11 cellular contexts compared by ENCODE assay signal in genomic region chr9:100084145-100084478, GRCh38. TPM values are rescaled to one million over a fixed set of nuclear protein-coding genes. Genes with fewer than 3 reads are reported as not detected.
DNase-seq lines count a peak whose midpoint lies in the region; ATAC-seq, FAIRE-seq and TF ChIP-seq lines count a peak whose summit lies in the region.
"Had no signal": no experiment of that assay in that cellular context is flagged by ENCODE, and none has a peak within 500 bp of the region (broad histone marks: within the 10 kb centered on the region; RNA-seq: fewer than 3 reads in every experiment).

No MANE protein-coding gene starts in this region.

- BruUV-seq in HepG2 (replicated peaks; lab: Mats Ljungman, UMichigan): no TSS peak

- no peaks in the 10 kb centered on the region; the same call in 1 of the 2 replicates for H3K4me1 ChIP-seq in HepG2 (ENCODE audit: insufficient read depth, low read length)

- H3K4me2 ChIP-seq in HepG2 (ENCODE audit: low read depth, low read length): no peak overlapping the region

- no peaks in the 10 kb centered on the region for H3K9me3 ChIP-seq in T-helper 17 cell (ENCODE audit: control insufficient read depth, low read length, poor library complexity, severe bottlenecking)
- no peaks in the 10 kb centered on the region for H3K9me3 ChIP-seq in HepG2 (ENCODE audit: low read length)

- no peaks in the 10 kb centered on the region for H3K27me3 Mint-ChIP-seq in T-helper 17 cell

- CTCF ChIA-PET in HepG2 (lab: Yijun Ruan, JAX; ENCODE audit: low intra/inter-chr PET ratio, low total read pairs): no interaction called here

- TF ChIP-seq CTCF in GM06990 (IDR thresholded peaks at IDR 0.05; ENCODE audit: insufficient read depth, low read length, poor library complexity, severe bottlenecking) (no peak), GM10266 (IDR thresholded peaks at IDR 0.05; ENCODE audit: control insufficient read depth, insufficient read depth, low read depth, missing control alignments) (no peak), HepG2 (CRISPR knock-in tag; IDR thresholded peaks at IDR 0.05) (no peak)

- no peak for FAIRE-seq in HepG2 (lab: Jason Lieb, UNC)

- peak overlapping the region; percentile 80 for H3K27ac Mint-ChIP-seq in T-helper 17 cell

- H3K4me1 Mint-ChIP-seq in T-helper 17 cell: peaks cover 53% of the 10 kb centered on the region

- peaks cover 80% of the 10 kb centered on the region for H3K79me2 ChIP-seq in HepG2 (ENCODE audit: insufficient read depth, low read length)

- POLR2A ChIA-PET in HepG2 (lab: Yijun Ruan, JAX): no interaction called here

- TF ChIP-seq RAD21 in HepG2 (CRISPR knock-in tag; IDR thresholded peaks at IDR 0.05): no peak

- no peak for TF ChIP-seq EP300 in HepG2 (IDR thresholded peaks at IDR 0.05; ENCODE audit: low read depth in 2 of 2, low read length in 2 of 2)
- no peak for TF ChIP-seq EP300 in HepG2 (CRISPR knock-in tag; IDR thresholded peaks at IDR 0.05; ENCODE audit: borderline replicate concordance)

- TF ChIP-seq POLR2A in HepG2 (IDR thresholded peaks at IDR 0.05; ENCODE audit: insufficient read depth in 1 of 2, low read depth in 2 of 2, low read length in 2 of 2): no peak

- WGBS in HepG2 (ENCODE audit: low lambda C conversion rate): 95% methylated on average over 1 of the region's 1 CpG

- H4K20me1 ChIP-seq in HepG2 (ENCODE audit: insufficient read depth, low read length): peaks cover 3% of the 10 kb centered on the region; the same call in 1 of the 2 replicates

- no peaks in the 10 kb centered on the region for H3K27me3 ChIP-seq in GM06990 (replicated peaks; ENCODE audit: control insufficient read depth, insufficient read depth, low read length)
- no peaks in the 10 kb centered on the region for H3K27me3 ChIP-seq in HepG2 (ENCODE audit: control insufficient read depth in 1 of 2, insufficient read depth in 2 of 2, low read length in 2 of 2)

- intact Hi-C loops in HepG2 (cut with micrococcal nuclease; ENCODE audit: unreplicated experiment): no loop called here

- in situ Hi-C loops in HepG2 (cut with HindIII; ENCODE audit: extremely low pct_ligation_motif_present, low pct_unique_long_range_greater_than_20kb): no loop called here

- no peak overlapping the region for H2AFZ ChIP-seq in HepG2 (ENCODE audit: low read length)

- peak overlapping the region; percentile 62 for H3K4me3 ChIP-seq in GM06990 (replicated peaks; ENCODE audit: low read depth, low read length)
- no peak overlapping the region for H3K4me3 ChIP-seq in HepG2 (replicated peaks in 1 of 3; ENCODE audit: insufficient read depth in 1 of 3, low read depth in 2 of 3, low read length in 3 of 3)

- peaks cover 2% of the 10 kb centered on the region for H3K36me3 Mint-ChIP-seq in T-helper 17 cell (ENCODE audit: low read depth)

- no peak overlapping the region for H3K9ac ChIP-seq in HepG2 (ENCODE audit: insufficient read depth, low read depth, low read length)

- no peak overlapping the region for H3K27ac ChIP-seq in HepG2 (ENCODE audit: extremely low read length, insufficient read depth, low read length)

- H3K36me3 ChIP-seq in GM06990 (ENCODE audit: control insufficient read depth, insufficient read depth, low read length) (no peaks in the 10 kb centered on the region; the same call in 1 of the 2 replicates), HepG2 (replicated peaks in 1 of 2; ENCODE audit: control insufficient read depth in 1 of 2, insufficient read depth in 2 of 2, low read length in 2 of 2) (no peaks in the 10 kb centered on the region)

- DNase-seq in GM06990 (ENCODE audit: extremely low read depth, insufficient read length): peak; percentile 60
- no peak for DNase-seq in T-helper 17 cell
- no peak for DNase-seq in pons (ENCODE audit: low spot score)
- no peak for DNase-seq in hypothalamus (lab: John Stamatoyannopoulos, UW)
- no peak for DNase-seq in GM10266 (ENCODE audit: extremely low spot score)
- no peak for DNase-seq in HepG2 (ENCODE audit: low spot score)
- DNase-seq: activated CD8-positive, alpha-beta memory T cell treated with anti-CD3 and anti-CD28 coated beads, Interleukin-2, amount 50 U/mL, for 48 hours; islet precursor cell had no signal

- ATAC-seq in GM19438 (IDR thresholded peaks at IDR 0.05; ENCODE audit: low read depth, unreplicated experiment) (peak; percentile 53), HG03039 (IDR thresholded peaks at IDR 0.05; ENCODE audit: unreplicated experiment) (peak; percentile 40), T-helper 17 cell (peak; percentile 33), HepG2 (no peak)
- ATAC-seq: Panc1 had no signal

- no peak overlapping the region for H3K4me3 Mint-ChIP-seq in T-helper 17 cell

TF ChIP-seq in HepG2, 621 proteins besides CTCF, POLR2A, EP300 and RAD21 (continues in another document):
- TF ChIP-seq ZNF143 (CRISPR knock-in tag; IDR thresholded peaks at IDR 0.05) (no peak), ZSCAN30 (CRISPR knock-in tag; IDR thresholded peaks at IDR 0.05) (no peak), KAT2B (IDR thresholded peaks at IDR 0.05; ENCODE audit: borderline replicate concordance, low read depth, low read length) (no peak), FOSL2 (CRISPR knock-in tag; IDR thresholded peaks at IDR 0.05) (no peak), NFE2L2 (IDR thresholded peaks at IDR 0.05; ENCODE audit: low read length) (no peak), ZNF776 (CRISPR knock-in tag; IDR thresholded peaks at IDR 0.05) (no peak), MLLT10 (CRISPR knock-in tag; IDR thresholded peaks at IDR 0.05) (no peak), ATF7-NPFF (CRISPR knock-in tag; IDR thresholded peaks at IDR 0.05; ENCODE audit: low read depth) (no peak), ZNF841 (CRISPR knock-in tag; IDR thresholded peaks at IDR 0.05; ENCODE audit: borderline replicate concordance) (no peak)
- TF ChIP-seq, protein P1, sequence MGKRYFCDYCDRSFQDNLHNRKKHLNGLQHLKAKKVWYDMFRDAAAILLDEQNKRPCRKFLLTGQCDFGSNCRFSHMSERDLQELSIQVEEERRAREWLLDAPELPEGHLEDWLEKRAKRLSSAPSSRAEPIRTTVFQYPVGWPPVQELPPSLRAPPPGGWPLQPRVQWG (CRISPR knock-in tag; IDR thresholded peaks at IDR 0.05; ENCODE audit: borderline replicate concordance, low read depth): no peak
- TF ChIP-seq, protein P2, sequence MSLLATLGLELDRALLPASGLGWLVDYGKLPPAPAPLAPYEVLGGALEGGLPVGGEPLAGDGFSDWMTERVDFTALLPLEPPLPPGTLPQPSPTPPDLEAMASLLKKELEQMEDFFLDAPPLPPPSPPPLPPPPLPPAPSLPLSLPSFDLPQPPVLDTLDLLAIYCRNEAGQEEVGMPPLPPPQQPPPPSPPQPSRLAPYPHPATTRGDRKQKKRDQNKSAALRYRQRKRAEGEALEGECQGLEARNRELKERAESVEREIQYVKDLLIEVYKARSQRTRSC (CRISPR knock-in tag; IDR thresholded peaks at IDR 0.05; ENCODE audit: low read depth): no peak

RNA-seq across cellular contexts. Expression of gene ERP44, which starts 14.7 kb away (rescaled TPM):
- 10 to 100 TPM; 11.6 to 12.4 TPM for total RNA-seq in T-helper 17 cell
- 7.4 and 13.8 TPM in 2 replicates for total RNA-seq in HepG2 (2016; rRNA removed; fragmentation: Illumina TruSeq; extraction: Trizol)
- 2.5 and 2.8 TPM in 2 replicates for total RNA-seq in HepG2 (2016; cell fraction: cytosol; rRNA removed; fragmentation: Illumina TruSeq; extraction: Trizol; ENCODE audit: low read depth)
- 6.9 and 14.1 TPM in 2 replicates for total RNA-seq in HepG2 (2016; cell fraction: insoluble cytoplasmic fraction; rRNA removed; fragmentation: Illumina TruSeq; extraction: Trizol)
- 3.3 and 4.0 TPM in 2 replicates for total RNA-seq in HepG2 (2016; cell fraction: membrane; rRNA removed; fragmentation: Illumina TruSeq; extraction: Trizol)
- 19.6 and 20.9 TPM in 2 replicates for total RNA-seq in HepG2 (2016; cell fraction: nucleus; rRNA removed; fragmentation: Illumina TruSeq; extraction: Trizol)
- 8.7 and 8.9 TPM in 2 replicates for polyA plus RNA-seq in HepG2 (2011; rRNA removed)
- 4.0 and 6.6 TPM in 2 replicates for polyA plus RNA-seq in HepG2 (2011; cell fraction: cytosol; rRNA removed)
- polyA plus RNA-seq in HepG2 (2011; cell fraction: nucleus; rRNA removed): 4.1 and 4.8 TPM in 2 replicates
- polyA plus RNA-seq in HepG2 (2012): 16.8 and 17.1 TPM in 2 replicates
- polyA plus RNA-seq in HepG2 (2016; cell fraction: cytosol; fragmentation: Illumina TruSeq; extraction: Trizol; ENCODE audit: low read depth): 3.8 TPM in 2 replicates
- polyA plus RNA-seq in HepG2 (2016; cell fraction: insoluble cytoplasmic fraction; fragmentation: Illumina TruSeq; extraction: Trizol; ENCODE audit: low read depth): 11.5 and 11.8 TPM in 2 replicates
- polyA plus RNA-seq in HepG2 (2016; cell fraction: membrane; fragmentation: Illumina TruSeq; extraction: Trizol; ENCODE audit: low read depth): 4.2 and 4.3 TPM in 2 replicates
- 30.3 and 33.8 TPM in 2 replicates for polyA plus RNA-seq in HepG2 (2016; cell fraction: nucleus; fragmentation: Illumina TruSeq; extraction: Trizol; ENCODE audit: insufficient read depth, low read depth)
- 2.5 and 5.5 TPM in 2 replicates for polyA minus RNA-seq in HepG2 (2011; rRNA and poly(A)+ RNA removed; ENCODE audit: low replicate concordance)
- 5.5 and 6.6 TPM in 2 replicates for polyA minus RNA-seq in HepG2 (2011; cell fraction: cytosol; rRNA and poly(A)+ RNA removed)
- polyA minus RNA-seq in HepG2 (2011; cell fraction: nucleus; rRNA and poly(A)+ RNA removed): 17.9 and 18.2 TPM in 2 replicates

RNA-seq across cellular contexts. Expression of gene INVS, which starts 14.9 kb away (rescaled TPM):
- 10 to 100 TPM; 14.6 to 16.2 TPM for total RNA-seq in T-helper 17 cell
- total RNA-seq in HepG2 (2016; rRNA removed; fragmentation: Illumina TruSeq; extraction: Trizol): 16.3 and 17.1 TPM in 2 replicates
- total RNA-seq in HepG2 (2016; cell fraction: cytosol; rRNA removed; fragmentation: Illumina TruSeq; extraction: Trizol; ENCODE audit: low read depth): 8.0 and 8.3 TPM in 2 replicates
- 15.9 and 16.0 TPM in 2 replicates for total RNA-seq in HepG2 (2016; cell fraction: insoluble cytoplasmic fraction; rRNA removed; fragmentation: Illumina TruSeq; extraction: Trizol)
- 17.6 and 18.4 TPM in 2 replicates for total RNA-seq in HepG2 (2016; cell fraction: membrane; rRNA removed; fragmentation: Illumina TruSeq; extraction: Trizol)
- total RNA-seq in HepG2 (2016; cell fraction: nucleus; rRNA removed; fragmentation: Illumina TruSeq; extraction: Trizol): 26.4 and 30.8 TPM in 2 replicates
- 11.3 and 12.2 TPM in 2 replicates for polyA plus RNA-seq in HepG2 (2011; rRNA removed)
- polyA plus RNA-seq in HepG2 (2011; cell fraction: cytosol; rRNA removed): 5.5 and 7.6 TPM in 2 replicates
- 20.0 and 23.4 TPM in 2 replicates for polyA plus RNA-seq in HepG2 (2011; cell fraction: nucleus; rRNA removed)
- polyA plus RNA-seq in HepG2 (2012): 8.0 and 8.2 TPM in 2 replicates
- polyA plus RNA-seq in HepG2 (2016; cell fraction: cytosol; fragmentation: Illumina TruSeq; extraction: Trizol; ENCODE audit: low read depth): 3.2 and 4.0 TPM in 2 replicates
- 11.4 and 12.3 TPM in 2 replicates for polyA plus RNA-seq in HepG2 (2016; cell fraction: insoluble cytoplasmic fraction; fragmentation: Illumina TruSeq; extraction: Trizol; ENCODE audit: low read depth)
- polyA plus RNA-seq in HepG2 (2016; cell fraction: membrane; fragmentation: Illumina TruSeq; extraction: Trizol; ENCODE audit: low read depth): 8.0 and 8.4 TPM in 2 replicates
- 18.8 and 20.1 TPM in 2 replicates for polyA plus RNA-seq in HepG2 (2016; cell fraction: nucleus; fragmentation: Illumina TruSeq; extraction: Trizol; ENCODE audit: insufficient read depth, low read depth)
- 15.1 and 25.7 TPM in 2 replicates for polyA minus RNA-seq in HepG2 (2011; rRNA and poly(A)+ RNA removed; ENCODE audit: low replicate concordance)
- polyA minus RNA-seq in HepG2 (2011; cell fraction: cytosol; rRNA and poly(A)+ RNA removed): 10.3 and 12.5 TPM in 2 replicates
- 66.4 and 75.7 TPM in 2 replicates for polyA minus RNA-seq in HepG2 (2011; cell fraction: nucleus; rRNA and poly(A)+ RNA removed)
